In genomic region chr4:127708985-127709384, GRCh38 we compare ENCODE assay signal across 11 cellular contexts. TPM values are rescaled to one million over a fixed set of nuclear protein-coding genes. Genes with fewer than 3 reads are reported as not detected.
DNase-seq lines count a peak whose midpoint lies in the region; ATAC-seq, FAIRE-seq and TF ChIP-seq lines count a peak whose summit lies in the region.
"Had no signal": no experiment of that assay in that cellular context is flagged by ENCODE, and none has a peak within 500 bp of the region (broad histone marks: within the 10 kb centered on the region; RNA-seq: fewer than 3 reads in every experiment).

No MANE protein-coding gene starts in this region.

- TF ChIP-seq POLR2A in A549 (IDR thresholded peaks at IDR 0.05; ENCODE audit: low read length) (no peak), breast epithelium (IDR thresholded peaks at IDR 0.05) (no peak), HepG2 (IDR thresholded peaks at IDR 0.05; ENCODE audit: insufficient read depth in 1 of 2, low read depth in 2 of 2, low read length in 2 of 2) (no peak)

- POLR2A ChIA-PET in A549 (lab: Yijun Ruan, JAX), result interaction anchor here (1.1 kb wide), 1 partner anchor 76 kb away, joined by 3 read pairs; the partner anchor contains the start of gene INTU
- POLR2A ChIA-PET in HepG2 (lab: Yijun Ruan, JAX), result no interaction called here

- no peak for TF ChIP-seq RAD21 in A549 (conservative IDR thresholded peaks at IDR 0.05 in 1 of 2, IDR thresholded peaks at IDR 0.05 in 1 of 2)
- no peak for TF ChIP-seq RAD21 in HepG2 (CRISPR knock-in tag; IDR thresholded peaks at IDR 0.05)

- ATAC-seq in A549, result peak; percentile 89 to 93
- ATAC-seq in HepG2, result peak; percentile 41; the same call in 2 of the 3 replicates
- ATAC-seq: natural killer cell treated with Interleukin-12 subunit alpha and Interleukin-12 subunit beta and Interleukin-15 and Interleukin-18, amount 100 ng/mL, for 72 hours had no signal

- H3K27me3 ChIP-seq in breast epithelium (no peaks in the 10 kb centered on the region), HepG2 (ENCODE audit: control insufficient read depth in 1 of 2, insufficient read depth in 2 of 2, low read length in 2 of 2) (no peaks in the 10 kb centered on the region)

- H3K36me3 ChIP-seq in breast epithelium, result no peaks in the 10 kb centered on the region
- H3K36me3 ChIP-seq in HepG2 (replicated peaks in 1 of 2; ENCODE audit: control insufficient read depth in 1 of 2, insufficient read depth in 2 of 2, low read length in 2 of 2), result peaks cover 3 to 8% of the 10 kb centered on the region in 2 experiments; a peak in 3 of 5 replicates

- FAIRE-seq in A549 (lab: Jason Lieb, UNC), result no peak
- no peak for FAIRE-seq in HepG2 (lab: Jason Lieb, UNC)

- H3K4me1 ChIP-seq in A549 (peaks cover 12% of the 10 kb centered on the region; the same call in 1 of the 3 replicates), breast epithelium (no peaks in the 10 kb centered on the region), HepG2 (ENCODE audit: insufficient read depth, low read length) (peaks cover 5% of the 10 kb centered on the region; the same call in 1 of the 2 replicates)

- no TSS peak for BruUV-seq in HepG2 (replicated peaks; lab: Mats Ljungman, UMichigan)

- H3K9me3 ChIP-seq in A549, result no peaks in the 10 kb centered on the region
- no peaks in the 10 kb centered on the region for H3K9me3 ChIP-seq in breast epithelium
- H3K9me3 ChIP-seq in HepG2 (ENCODE audit: low read length), result no peaks in the 10 kb centered on the region

- H2AFZ ChIP-seq in HepG2 (ENCODE audit: low read length), result no peak overlapping the region

- intact Hi-C loops in breast epithelium (cut with DNase I; ENCODE audit: low total_unique reads), result no loop called here
- intact Hi-C loops in HepG2 (cut with micrococcal nuclease; ENCODE audit: unreplicated experiment), result no loop called here

- in situ Hi-C loops in HepG2 (cut with HindIII; ENCODE audit: extremely low pct_ligation_motif_present, low pct_unique_long_range_greater_than_20kb), result no loop called here

- WGBS in A549 (ENCODE audit: missing lambda C conversion rate), result 17% methylated on average over 5 of the region's 5 CpGs
- 69% methylated on average over 5 of the region's 5 CpGs for WGBS in HepG2 (ENCODE audit: low lambda C conversion rate)

- H3K79me2 ChIP-seq in HepG2 (ENCODE audit: insufficient read depth, low read length), result no peaks in the 10 kb centered on the region

- H3K4me2 ChIP-seq in A549 (peak overlapping the region; percentile 61), HepG2 (ENCODE audit: low read depth, low read length) (no peak overlapping the region)

- DNase-seq in A549 (ENCODE audit: low read depth in 1 of 2, low spot score in 1 of 2), result peak; percentile 38 to 59
- DNase-seq in LoVo (ENCODE audit: low spot score), result peak; percentile 43
- peak in 1 of 2 donors; percentile 49 for DNase-seq in breast epithelium (ENCODE audit: low spot score in 2 of 2)
- DNase-seq in HepG2 (ENCODE audit: low spot score), result peak; percentile 65
- DNase-seq in HuH-7 (ENCODE audit: low spot score), result no peak
- DNase-seq in stimulated activated CD4-positive, alpha-beta T cell treated with anti-CD3 and anti-CD28 coated beads, Interleukin-4, amount 100 ng/mL, for 24 hours, result no peak
- DNase-seq in NOMO-1 treated with dmso at 0.1 percent for 144 hours (lab: John Stamatoyannopoulos, UW; ENCODE audit: unreplicated experiment), result no peak
- no peak for DNase-seq in NCI-H1436 (lab: John Stamatoyannopoulos, UW)
- DNase-seq: C1 segment of cervical spinal cord had no signal

- no peak for TF ChIP-seq EP300 in A549 (IDR thresholded peaks at IDR 0.05)
- TF ChIP-seq EP300 in HepG2 (IDR thresholded peaks at IDR 0.05; ENCODE audit: low read depth in 2 of 2, low read length in 2 of 2), result no peak
- TF ChIP-seq EP300 in HepG2 (CRISPR knock-in tag; IDR thresholded peaks at IDR 0.05; ENCODE audit: borderline replicate concordance), result no peak

- peak overlapping the region in 1 of 2 experiments; percentile 58; a peak in 3 of 6 replicates for H3K27ac ChIP-seq in A549
- H3K27ac ChIP-seq in breast epithelium, result peak overlapping the region; percentile 44 to 61
- H3K27ac ChIP-seq in HepG2 (ENCODE audit: extremely low read length, insufficient read depth, low read length), result no peak overlapping the region

- no peak overlapping the region for H3K9ac ChIP-seq in HepG2 (ENCODE audit: insufficient read depth, low read depth, low read length)

- CTCF ChIA-PET in A549 (lab: Yijun Ruan, JAX), result interaction anchor here (1.1 kb wide), 1 partner anchor 23 kb away, joined by 4 read pairs; no protein-coding TSS in a partner anchor
- CTCF ChIA-PET in HepG2 (lab: Yijun Ruan, JAX; ENCODE audit: low intra/inter-chr PET ratio, low total read pairs), result no interaction called here

- H3K4me3 ChIP-seq in A549, result no peak overlapping the region
- peak overlapping the region in 1 of 3 donors; percentile 23 for H3K4me3 ChIP-seq in breast epithelium
- no peak overlapping the region for H3K4me3 ChIP-seq in HepG2 (replicated peaks in 1 of 3; ENCODE audit: insufficient read depth in 1 of 3, low read depth in 2 of 3, low read length in 3 of 3)

- no peaks in the 10 kb centered on the region for H4K20me1 ChIP-seq in HepG2 (ENCODE audit: insufficient read depth, low read length)

- TF ChIP-seq CTCF in A549 (IDR thresholded peaks at IDR 0.05), result no peak
- no peak for TF ChIP-seq CTCF in breast epithelium (IDR thresholded peaks at IDR 0.05)
- no peak for TF ChIP-seq CTCF in HepG2 (CRISPR knock-in tag; IDR thresholded peaks at IDR 0.05)

TF ChIP-seq in A549, 52 proteins besides CTCF, POLR2A, EP300 and RAD21:
- TF ChIP-seq MAFK (IDR thresholded peaks at IDR 0.05; ENCODE audit: partially characterized antibody) (peak; percentile 82), ZSCAN20 (CRISPR knock-in tag; IDR thresholded peaks at IDR 0.05) (no peak), KDM1A (IDR thresholded peaks at IDR 0.05; ENCODE audit: low read depth) (no peak)
- TF ChIP-seq, protein P1, sequence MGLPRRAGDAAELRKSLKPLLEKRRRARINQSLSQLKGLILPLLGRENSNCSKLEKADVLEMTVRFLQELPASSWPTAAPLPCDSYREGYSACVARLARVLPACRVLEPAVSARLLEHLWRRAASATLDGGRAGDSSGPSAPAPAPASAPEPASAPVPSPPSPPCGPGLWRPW (IDR thresholded peaks at IDR 0.05), result no peak

TF ChIP-seq in HepG2, 621 proteins besides CTCF, POLR2A, EP300 and RAD21 (continues in another document):
- TF ChIP-seq, protein P2, sequence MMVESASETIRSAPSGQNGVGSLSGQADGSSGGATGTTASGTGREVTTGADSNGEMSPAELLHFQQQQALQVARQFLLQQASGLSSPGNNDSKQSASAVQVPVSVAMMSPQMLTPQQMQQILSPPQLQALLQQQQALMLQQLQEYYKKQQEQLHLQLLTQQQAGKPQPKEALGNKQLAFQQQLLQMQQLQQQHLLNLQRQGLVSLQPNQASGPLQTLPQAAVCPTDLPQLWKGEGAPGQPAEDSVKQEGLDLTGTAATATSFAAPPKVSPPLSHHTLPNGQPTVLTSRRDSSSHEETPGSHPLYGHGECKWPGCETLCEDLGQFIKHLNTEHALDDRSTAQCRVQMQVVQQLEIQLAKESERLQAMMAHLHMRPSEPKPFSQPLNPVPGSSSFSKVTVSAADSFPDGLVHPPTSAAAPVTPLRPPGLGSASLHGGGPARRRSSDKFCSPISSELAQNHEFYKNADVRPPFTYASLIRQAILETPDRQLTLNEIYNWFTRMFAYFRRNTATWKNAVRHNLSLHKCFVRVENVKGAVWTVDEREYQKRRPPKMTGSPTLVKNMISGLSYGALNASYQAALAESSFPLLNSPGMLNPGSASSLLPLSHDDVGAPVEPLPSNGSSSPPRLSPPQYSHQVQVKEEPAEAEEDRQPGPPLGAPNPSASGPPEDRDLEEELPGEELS (CRISPR knock-in tag; IDR thresholded peaks at IDR 0.05), result no peak
- no peak for TF ChIP-seq SP4 (CRISPR knock-in tag; IDR thresholded peaks at IDR 0.05)
- TF ChIP-seq ZFP36L2 (CRISPR knock-in tag; IDR thresholded peaks at IDR 0.05), result no peak
- no peak for TF ChIP-seq ZNF747 (CRISPR knock-in tag; IDR thresholded peaks at IDR 0.05; ENCODE audit: borderline replicate concordance)
- no peak for TF ChIP-seq IKZF4 (CRISPR knock-in tag; IDR thresholded peaks at IDR 0.05; ENCODE audit: borderline replicate concordance, low read depth, not compliant biosample characterization)
- TF ChIP-seq PHF5A (CRISPR knock-in tag; IDR thresholded peaks at IDR 0.05; ENCODE audit: low read depth, unreplicated experiment), result no peak
- no peak for TF ChIP-seq ZNF598 (CRISPR knock-in tag; IDR thresholded peaks at IDR 0.05; ENCODE audit: borderline replicate concordance)
- no peak for TF ChIP-seq RORA (CRISPR knock-in tag; IDR thresholded peaks at IDR 0.05)
- TF ChIP-seq ZNF768 (CRISPR knock-in tag; IDR thresholded peaks at IDR 0.05), result no peak

RNA-seq across cellular contexts. Expression of gene SLC25A31, which starts 21.2 kb away (rescaled TPM):
- polyA plus RNA-seq in A549 (2011; rRNA removed), result not detected in 2 replicates
- polyA plus RNA-seq in A549 (2012; cell fraction: cytosol; rRNA removed), result not detected in 2 replicates
- not detected in 2 replicates for polyA plus RNA-seq in A549 (2012; cell fraction: nucleus; rRNA removed)
- not detected in 3 replicates for polyA plus RNA-seq in A549 (2017; fragmentation: RNase III; extraction: RNeasy Plus Mini Kit Qiagen cat#74134 plus additional on column Dnase treatment)
- polyA minus RNA-seq in A549 (2011; rRNA and poly(A)+ RNA removed), result not detected in 2 replicates
- total RNA-seq in breast epithelium, result not detected
- 0.04 TPM in 1 of 2 replicates, not detected in the other for total RNA-seq in HepG2 (2016; rRNA removed; fragmentation: Illumina TruSeq; extraction: Trizol)
- total RNA-seq in HepG2 (2016; cell fraction: cytosol; rRNA removed; fragmentation: Illumina TruSeq; extraction: Trizol; ENCODE audit: low read depth), result not detected in 2 replicates
- total RNA-seq in HepG2 (2016; cell fraction: insoluble cytoplasmic fraction; rRNA removed; fragmentation: Illumina TruSeq; extraction: Trizol), result not detected in 2 replicates
- not detected in 2 replicates for total RNA-seq in HepG2 (2016; cell fraction: membrane; rRNA removed; fragmentation: Illumina TruSeq; extraction: Trizol)
- not detected in 2 replicates for total RNA-seq in HepG2 (2016; cell fraction: nucleus; rRNA removed; fragmentation: Illumina TruSeq; extraction: Trizol)
- polyA plus RNA-seq in HepG2 (2011; rRNA removed), result not detected in 2 replicates
- polyA plus RNA-seq in HepG2 (2011; cell fraction: cytosol; rRNA removed), result not detected in 2 replicates
- not detected in 2 replicates for polyA plus RNA-seq in HepG2 (2011; cell fraction: nucleus; rRNA removed)
- not detected in 2 replicates for polyA plus RNA-seq in HepG2 (2012)
- not detected in 2 replicates for polyA plus RNA-seq in HepG2 (2016; cell fraction: cytosol; fragmentation: Illumina TruSeq; extraction: Trizol; ENCODE audit: low read depth)
- not detected in 2 replicates for polyA plus RNA-seq in HepG2 (2016; cell fraction: insoluble cytoplasmic fraction; fragmentation: Illumina TruSeq; extraction: Trizol; ENCODE audit: low read depth)
- not detected in 2 replicates for polyA plus RNA-seq in HepG2 (2016; cell fraction: membrane; fragmentation: Illumina TruSeq; extraction: Trizol; ENCODE audit: low read depth)
- polyA plus RNA-seq in HepG2 (2016; cell fraction: nucleus; fragmentation: Illumina TruSeq; extraction: Trizol; ENCODE audit: insufficient read depth, low read depth), result not detected in 2 replicates
- not detected in 2 replicates for polyA minus RNA-seq in HepG2 (2011; rRNA and poly(A)+ RNA removed; ENCODE audit: low replicate concordance)
- polyA minus RNA-seq in HepG2 (2011; cell fraction: cytosol; rRNA and poly(A)+ RNA removed), result not detected in 2 replicates
- polyA minus RNA-seq in HepG2 (2011; cell fraction: nucleus; rRNA and poly(A)+ RNA removed), result not detected in 2 replicates
- total RNA-seq: natural killer cell treated with Interleukin-12 subunit alpha and Interleukin-12 subunit beta and Interleukin-15 and Interleukin-18, amount 100 ng/mL, for 72 hours; NCI-H460 had no signal

Comparison
In these comparisons a context has a peak if more than half of its experiments do, and no peak if none do; other contexts are left out.
1. DNase-seq: peak in A549 (2 of 2), LoVo (single experiment) and HepG2 (single experiment); none in HuH-7 (single experiment), stimulated activated CD4-positive, alpha-beta T cell treated with anti-CD3 and anti-CD28 coated beads, Interleukin-4, amount 100 ng/mL, for 24 hours (single experiment), NOMO-1 treated with dmso at 0.1 percent for 144 hours (single experiment) and NCI-H1436 (single experiment).
2. Of the 38 proteins assayed by ChIP-seq in both HepG2 and A549: peak only in HepG2: none; only in A549: MAFK; in both: none; in neither: 37.